In genomic region chr10:124415210-124415609, GRCh38 we compare ENCODE assay signal across 2 cellular contexts.
TF ChIP-seq lines count a peak whose summit lies in the region.

No MANE protein-coding gene starts in this region.

TF ChIP-seq in K562, 482 proteins besides CTCF, POLR2A, EP300 and RAD21:
- TF ChIP-seq ZBTB1 (CRISPR knock-in tag; IDR thresholded peaks at IDR 0.05; ENCODE audit: borderline replicate concordance, low read depth) (no peak), MAFK (IDR thresholded peaks at IDR 0.05; ENCODE audit: low read length) (peak; percentile 38; the same call in 1 of the 2 replicates), C11orf30 (IDR thresholded peaks at IDR 0.05; ENCODE audit: low read depth) (peak; percentile 74), ZNF316 (IDR thresholded peaks at IDR 0.05) (peak; percentile 87), MAFF (IDR thresholded peaks at IDR 0.05; ENCODE audit: low read length) (peak; percentile 48; the same call in 1 of the 2 replicates), MAFG (tag; conservative IDR thresholded peaks at IDR 0.05) (peak; percentile 46; the same call in 1 of the 2 replicates)
- TF ChIP-seq, protein P1, sequence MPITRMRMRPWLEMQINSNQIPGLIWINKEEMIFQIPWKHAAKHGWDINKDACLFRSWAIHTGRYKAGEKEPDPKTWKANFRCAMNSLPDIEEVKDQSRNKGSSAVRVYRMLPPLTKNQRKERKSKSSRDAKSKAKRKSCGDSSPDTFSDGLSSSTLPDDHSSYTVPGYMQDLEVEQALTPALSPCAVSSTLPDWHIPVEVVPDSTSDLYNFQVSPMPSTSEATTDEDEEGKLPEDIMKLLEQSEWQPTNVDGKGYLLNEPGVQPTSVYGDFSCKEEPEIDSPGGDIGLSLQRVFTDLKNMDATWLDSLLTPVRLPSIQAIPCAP (CRISPR knock-in tag; IDR thresholded peaks at IDR 0.05; ENCODE audit: borderline replicate concordance) = no peak

TF ChIP-seq in SK-N-SH treated with all-trans-retinoic acid at 6 μM for 48 hours, 23 proteins besides CTCF, POLR2A, EP300 and RAD21:
- TF ChIP-seq CSDC2 (CRISPR knock-in tag; IDR thresholded peaks at IDR 0.05) (no peak), ZNF70 (CRISPR knock-in tag; IDR thresholded peaks at IDR 0.05) (no peak), SNAI2 (CRISPR knock-in tag; IDR thresholded peaks at IDR 0.05) (no peak), RARB (CRISPR knock-in tag; IDR thresholded peaks at IDR 0.05) (no peak), ISL1 (CRISPR knock-in tag; IDR thresholded peaks at IDR 0.05) (no peak), ZFP30 (CRISPR knock-in tag; IDR thresholded peaks at IDR 0.05) (no peak), TCF4 (CRISPR knock-in tag; IDR thresholded peaks at IDR 0.05; ENCODE audit: borderline replicate concordance) (no peak), ARNTL (CRISPR knock-in tag; IDR thresholded peaks at IDR 0.05; ENCODE audit: borderline replicate concordance, low read depth) (no peak), ESRRG (CRISPR knock-in tag; IDR thresholded peaks at IDR 0.05) (no peak), POU6F1 (CRISPR knock-in tag; IDR thresholded peaks at IDR 0.05; ENCODE audit: borderline replicate concordance, low read depth) (no peak)
- TF ChIP-seq, protein P2, sequence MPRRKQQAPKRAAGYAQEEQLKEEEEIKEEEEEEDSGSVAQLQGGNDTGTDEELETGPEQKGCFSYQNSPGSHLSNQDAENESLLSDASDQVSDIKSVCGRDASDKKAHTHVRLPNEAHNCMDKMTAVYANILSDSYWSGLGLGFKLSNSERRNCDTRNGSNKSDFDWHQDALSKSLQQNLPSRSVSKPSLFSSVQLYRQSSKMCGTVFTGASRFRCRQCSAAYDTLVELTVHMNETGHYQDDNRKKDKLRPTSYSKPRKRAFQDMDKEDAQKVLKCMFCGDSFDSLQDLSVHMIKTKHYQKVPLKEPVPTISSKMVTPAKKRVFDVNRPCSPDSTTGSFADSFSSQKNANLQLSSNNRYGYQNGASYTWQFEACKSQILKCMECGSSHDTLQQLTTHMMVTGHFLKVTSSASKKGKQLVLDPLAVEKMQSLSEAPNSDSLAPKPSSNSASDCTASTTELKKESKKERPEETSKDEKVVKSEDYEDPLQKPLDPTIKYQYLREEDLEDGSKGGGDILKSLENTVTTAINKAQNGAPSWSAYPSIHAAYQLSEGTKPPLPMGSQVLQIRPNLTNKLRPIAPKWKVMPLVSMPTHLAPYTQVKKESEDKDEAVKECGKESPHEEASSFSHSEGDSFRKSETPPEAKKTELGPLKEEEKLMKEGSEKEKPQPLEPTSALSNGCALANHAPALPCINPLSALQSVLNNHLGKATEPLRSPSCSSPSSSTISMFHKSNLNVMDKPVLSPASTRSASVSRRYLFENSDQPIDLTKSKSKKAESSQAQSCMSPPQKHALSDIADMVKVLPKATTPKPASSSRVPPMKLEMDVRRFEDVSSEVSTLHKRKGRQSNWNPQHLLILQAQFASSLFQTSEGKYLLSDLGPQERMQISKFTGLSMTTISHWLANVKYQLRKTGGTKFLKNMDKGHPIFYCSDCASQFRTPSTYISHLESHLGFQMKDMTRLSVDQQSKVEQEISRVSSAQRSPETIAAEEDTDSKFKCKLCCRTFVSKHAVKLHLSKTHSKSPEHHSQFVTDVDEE (CRISPR knock-in tag; IDR thresholded peaks at IDR 0.05) = no peak
- TF ChIP-seq, protein P3, sequence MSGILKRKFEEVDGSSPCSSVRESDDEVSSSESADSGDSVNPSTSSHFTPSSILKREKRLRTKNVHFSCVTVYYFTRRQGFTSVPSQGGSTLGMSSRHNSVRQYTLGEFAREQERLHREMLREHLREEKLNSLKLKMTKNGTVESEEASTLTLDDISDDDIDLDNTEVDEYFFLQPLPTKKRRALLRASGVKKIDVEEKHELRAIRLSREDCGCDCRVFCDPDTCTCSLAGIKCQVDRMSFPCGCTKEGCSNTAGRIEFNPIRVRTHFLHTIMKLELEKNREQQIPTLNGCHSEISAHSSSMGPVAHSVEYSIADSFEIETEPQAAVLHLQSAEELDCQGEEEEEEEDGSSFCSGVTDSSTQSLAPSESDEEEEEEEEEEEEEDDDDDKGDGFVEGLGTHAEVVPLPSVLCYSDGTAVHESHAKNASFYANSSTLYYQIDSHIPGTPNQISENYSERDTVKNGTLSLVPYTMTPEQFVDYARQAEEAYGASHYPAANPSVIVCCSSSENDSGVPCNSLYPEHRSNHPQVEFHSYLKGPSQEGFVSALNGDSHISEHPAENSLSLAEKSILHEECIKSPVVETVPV (CRISPR knock-in tag; IDR thresholded peaks at IDR 0.05) = no peak
